Comparison of ENCODE assay signal across 8 cellular contexts in the genomic region with DNA sequence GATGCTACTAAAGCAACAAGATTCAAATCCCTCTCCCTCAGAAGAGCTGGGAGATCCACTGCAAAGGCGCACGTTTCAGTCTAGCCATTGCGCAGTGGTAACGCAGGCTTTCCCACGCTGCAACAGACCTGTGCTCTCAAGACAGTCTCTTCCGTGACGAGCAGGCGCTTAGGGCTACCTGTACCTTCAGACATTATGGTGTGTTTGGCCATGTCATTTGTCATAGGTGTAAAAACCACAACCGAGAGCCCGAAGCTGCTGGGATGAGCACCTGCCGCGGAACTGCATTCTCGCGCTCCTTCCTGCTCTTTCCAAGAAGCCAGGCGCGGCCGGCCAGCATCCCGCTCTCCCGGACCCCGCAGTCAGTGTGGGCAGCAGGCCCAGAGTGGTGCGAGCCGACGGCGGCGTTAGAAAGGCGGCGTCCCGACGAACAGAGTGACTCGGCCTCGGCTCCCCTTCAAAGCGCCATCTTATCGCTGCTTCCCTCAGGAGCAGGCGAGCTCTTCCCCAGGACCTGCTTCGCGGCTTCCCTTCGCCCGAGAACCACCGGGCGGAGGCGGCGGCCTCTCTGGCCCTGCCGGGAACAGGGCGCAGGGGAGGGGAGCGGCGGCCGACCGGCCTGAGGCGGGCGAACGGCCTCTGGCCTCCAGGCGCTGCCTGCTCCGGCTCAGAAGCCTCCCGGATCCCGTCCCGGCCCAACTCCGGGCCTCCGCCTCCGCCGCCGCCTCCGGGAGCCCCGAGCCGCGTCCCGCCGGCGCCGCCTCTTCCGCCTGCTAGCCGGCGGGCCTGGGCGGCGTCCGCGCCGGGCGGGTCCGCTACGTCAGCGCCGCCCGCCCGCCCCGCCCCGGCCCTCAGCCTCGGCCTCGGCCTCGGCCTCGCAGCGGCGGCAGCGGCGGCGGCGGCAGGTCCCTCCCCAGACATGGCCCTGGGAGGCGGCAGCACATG. TPM values are rescaled to one million over a fixed set of nuclear protein-coding genes. Genes with fewer than 3 reads are reported as not detected.
A peak's percentile ranks its signal among the peaks of the same experiment; 100 is the strongest.
DNase-seq lines count a peak whose midpoint lies in the region; ATAC-seq, FAIRE-seq and TF ChIP-seq lines count a peak whose summit lies in the region.

A gene with protein sequence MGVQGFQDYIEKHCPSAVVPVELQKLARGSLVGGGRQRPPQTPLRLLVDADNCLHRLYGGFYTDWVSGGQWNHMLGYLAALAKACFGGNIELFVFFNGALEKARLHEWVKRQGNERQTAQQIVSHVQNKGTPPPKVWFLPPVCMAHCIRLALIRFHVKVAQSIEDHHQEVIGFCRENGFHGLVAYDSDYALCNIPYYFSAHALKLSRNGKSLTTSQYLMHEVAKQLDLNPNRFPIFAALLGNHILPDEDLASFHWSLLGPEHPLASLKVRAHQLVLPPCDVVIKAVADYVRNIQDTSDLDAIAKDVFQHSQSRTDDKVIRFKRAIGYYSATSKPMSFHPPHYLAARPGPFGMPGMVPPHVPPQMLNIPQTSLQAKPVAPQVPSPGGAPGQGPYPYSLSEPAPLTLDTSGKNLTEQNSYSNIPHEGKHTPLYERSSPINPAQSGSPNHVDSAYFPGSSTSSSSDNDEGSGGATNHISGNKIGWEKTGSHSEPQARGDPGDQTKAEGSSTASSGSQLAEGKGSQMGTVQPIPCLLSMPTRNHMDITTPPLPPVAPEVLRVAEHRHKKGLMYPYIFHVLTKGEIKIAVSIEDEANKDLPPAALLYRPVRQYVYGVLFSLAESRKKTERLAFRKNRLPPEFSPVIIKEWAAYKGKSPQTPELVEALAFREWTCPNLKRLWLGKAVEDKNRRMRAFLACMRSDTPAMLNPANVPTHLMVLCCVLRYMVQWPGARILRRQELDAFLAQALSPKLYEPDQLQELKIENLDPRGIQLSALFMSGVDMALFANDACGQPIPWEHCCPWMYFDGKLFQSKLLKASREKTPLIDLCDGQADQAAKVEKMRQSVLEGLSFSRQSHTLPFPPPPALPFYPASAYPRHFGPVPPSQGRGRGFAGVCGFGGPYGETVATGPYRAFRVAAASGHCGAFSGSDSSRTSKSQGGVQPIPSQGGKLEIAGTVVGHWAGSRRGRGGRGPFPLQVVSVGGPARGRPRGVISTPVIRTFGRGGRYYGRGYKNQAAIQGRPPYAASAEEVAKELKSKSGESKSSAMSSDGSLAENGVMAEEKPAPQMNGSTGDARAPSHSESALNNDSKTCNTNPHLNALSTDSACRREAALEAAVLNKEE (plus strand): TSS at position 869 of the 945 bp plus-strand sequence. CDS start 231 bp downstream, outside the sequence.

- intact Hi-C loops in HepG2 (cut with micrococcal nuclease; ENCODE audit: unreplicated experiment): loop anchor here (5.0 kb wide), 2 partner anchors 116 to 139 kb away; no protein-coding TSS in a partner anchor

- peak; percentile 66 for ATAC-seq in GM19023 (IDR thresholded peaks at IDR 0.05; ENCODE audit: unreplicated experiment)
- ATAC-seq in HG03196 (IDR thresholded peaks at IDR 0.05; ENCODE audit: unreplicated experiment): peak; percentile 45
- peak; percentile 77 for ATAC-seq in HepG2

- BruUV-seq in HepG2 (replicated peaks; lab: Mats Ljungman, UMichigan): no TSS peak

- TF ChIP-seq CTCF in AG09319 (IDR thresholded peaks at IDR 0.05; ENCODE audit: low read depth, low read length) (no peak), HepG2 (CRISPR knock-in tag; IDR thresholded peaks at IDR 0.05) (no peak)

- POLR2A ChIA-PET in HepG2 (lab: Yijun Ruan, JAX): interaction anchor here (1.0 to 2.1 kb wide), 3 partner anchors 116 to 317 kb away, joined by 3 to 5 read pairs (median 5); partner anchors contain the start of gene NINJ1

- H3K4me1 ChIP-seq in HepG2 (ENCODE audit: insufficient read depth, low read length): peaks cover 37% of the 10 kb centered on the region

- H3K27ac ChIP-seq in HepG2 (ENCODE audit: extremely low read length, insufficient read depth, low read length): peak within 1 kb of the TSS; percentile 93

- H3K4me2 ChIP-seq in HepG2 (ENCODE audit: low read depth, low read length): peak within 1 kb of the TSS; percentile 89

- H3K27me3 ChIP-seq in HepG2 (ENCODE audit: control insufficient read depth in 1 of 2, insufficient read depth in 2 of 2, low read length in 2 of 2): no peaks in the 10 kb centered on the region; a peak in 1 of 5 replicates

- no peak within 1 kb of the TSS for H2AFZ ChIP-seq in HepG2 (ENCODE audit: low read length)

- peaks cover 54% of the 10 kb centered on the region for H3K79me2 ChIP-seq in HepG2 (ENCODE audit: insufficient read depth, low read length)

- peak; percentile 75 to 76 for TF ChIP-seq POLR2A in HepG2 (IDR thresholded peaks at IDR 0.05; ENCODE audit: insufficient read depth in 1 of 2, low read depth in 2 of 2, low read length in 2 of 2)

- in situ Hi-C loops in HepG2 (cut with HindIII; ENCODE audit: extremely low pct_ligation_motif_present, low pct_unique_long_range_greater_than_20kb): no loop called here

- H3K4me3 ChIP-seq in HepG2 (replicated peaks in 1 of 3; ENCODE audit: insufficient read depth in 1 of 3, low read depth in 2 of 3, low read length in 3 of 3): peak within 1 kb of the TSS; percentile 95 to 99 (median 95)

- H3K9me3 ChIP-seq in HepG2 (ENCODE audit: low read length): no peaks in the 10 kb centered on the region

- WGBS in HepG2 (ENCODE audit: low lambda C conversion rate): 0% methylated on average over 11 of the region's 97 CpGs

- CTCF ChIA-PET in HepG2 (lab: Yijun Ruan, JAX; ENCODE audit: low intra/inter-chr PET ratio, low total read pairs): no interaction called here

- peak within 1 kb of the TSS; percentile 96 for H3K9ac ChIP-seq in HepG2 (ENCODE audit: insufficient read depth, low read depth, low read length)

- DNase-seq in AG09319 (ENCODE audit: extremely low read depth, low read depth) (peak; percentile 47), NCI-H460 (ENCODE audit: extremely low read depth, low read depth) (peak; percentile 74), dermis blood vessel endothelial cell (peak; percentile 84), HepG2 (ENCODE audit: low spot score) (peak; percentile 38)
- DNase-seq in activated CD4-positive, alpha-beta T cell treated with anti-CD3 and anti-CD28 coated beads, Interleukin-2, amount 50 U/mL, for 24 hours (ENCODE audit: low read depth in 1 of 2, low spot score in 1 of 2): peak; percentile 35 to 46
- peak; percentile 51 to 62 for DNase-seq in stimulated activated CD4-positive, alpha-beta T cell treated with anti-CD3 and anti-CD28 coated beads, Interleukin-2, amount 100 ng/mL, for 48 hours

- no peak; the same call in 1 of the 2 replicates for TF ChIP-seq RAD21 in HepG2 (CRISPR knock-in tag; IDR thresholded peaks at IDR 0.05)

- peaks cover 24% of the 10 kb centered on the region for H4K20me1 ChIP-seq in HepG2 (ENCODE audit: insufficient read depth, low read length)

- H3K36me3 ChIP-seq in HepG2 (replicated peaks in 1 of 2; ENCODE audit: control insufficient read depth in 1 of 2, insufficient read depth in 2 of 2, low read length in 2 of 2): peaks cover 4 to 24% of the 10 kb centered on the region in 2 experiments

- TF ChIP-seq EP300 in HepG2 (IDR thresholded peaks at IDR 0.05; ENCODE audit: low read depth in 2 of 2, low read length in 2 of 2) (no peak), HepG2 (CRISPR knock-in tag; IDR thresholded peaks at IDR 0.05; ENCODE audit: borderline replicate concordance) (no peak)

- no peak for FAIRE-seq in HepG2 (lab: Jason Lieb, UNC)

TF ChIP-seq in HepG2, 621 proteins besides CTCF, POLR2A, EP300 and RAD21 (continues in another document):
- TF ChIP-seq NFE2 (CRISPR knock-in tag; IDR thresholded peaks at IDR 0.05) (no peak), ZNF790 (CRISPR knock-in tag; IDR thresholded peaks at IDR 0.05; ENCODE audit: borderline replicate concordance) (no peak; the same call in 1 of the 2 replicates)

RNA-seq across cellular contexts. Expression of the gene that starts here (rescaled TPM):
- total RNA-seq in NCI-H460 (2014; rRNA removed; shearing (Covaris generic)): 144 and 150 TPM in 2 replicates
- 54.0 and 72.0 TPM in 2 replicates for polyA plus RNA-seq in NCI-H460 (2014; cell fraction: nucleus; rRNA removed)
- 86.4 and 172 TPM in 2 replicates for total RNA-seq in dermis blood vessel endothelial cell
- 41.3 and 41.8 TPM in 2 replicates for total RNA-seq in HepG2 (2016; rRNA removed; fragmentation: Illumina TruSeq; extraction: Trizol)
- 99.4 and 110 TPM in 2 replicates for total RNA-seq in HepG2 (2016; cell fraction: cytosol; rRNA removed; fragmentation: Illumina TruSeq; extraction: Trizol; ENCODE audit: low read depth)
- 34.8 and 42.4 TPM in 2 replicates for total RNA-seq in HepG2 (2016; cell fraction: insoluble cytoplasmic fraction; rRNA removed; fragmentation: Illumina TruSeq; extraction: Trizol)
- 53.4 and 57.8 TPM in 2 replicates for total RNA-seq in HepG2 (2016; cell fraction: membrane; rRNA removed; fragmentation: Illumina TruSeq; extraction: Trizol)
- total RNA-seq in HepG2 (2016; cell fraction: nucleus; rRNA removed; fragmentation: Illumina TruSeq; extraction: Trizol): 46.0 and 59.3 TPM in 2 replicates
- polyA plus RNA-seq in HepG2 (2011; rRNA removed): 39.2 and 44.4 TPM in 2 replicates
- polyA plus RNA-seq in HepG2 (2011; cell fraction: cytosol; rRNA removed): 26.9 and 28.9 TPM in 2 replicates
- 51.5 and 59.5 TPM in 2 replicates for polyA plus RNA-seq in HepG2 (2011; cell fraction: nucleus; rRNA removed)
- 31.6 and 31.7 TPM in 2 replicates for polyA plus RNA-seq in HepG2 (2012)
- polyA plus RNA-seq in HepG2 (2016; cell fraction: cytosol; fragmentation: Illumina TruSeq; extraction: Trizol; ENCODE audit: low read depth): 9.1 and 10.0 TPM in 2 replicates
- 45.9 and 57.3 TPM in 2 replicates for polyA plus RNA-seq in HepG2 (2016; cell fraction: insoluble cytoplasmic fraction; fragmentation: Illumina TruSeq; extraction: Trizol; ENCODE audit: low read depth)
- polyA plus RNA-seq in HepG2 (2016; cell fraction: membrane; fragmentation: Illumina TruSeq; extraction: Trizol; ENCODE audit: low read depth): 27.2 and 34.6 TPM in 2 replicates
- polyA plus RNA-seq in HepG2 (2016; cell fraction: nucleus; fragmentation: Illumina TruSeq; extraction: Trizol; ENCODE audit: insufficient read depth, low read depth): 71.5 and 73.7 TPM in 2 replicates
- 98.1 and 226 TPM in 2 replicates for polyA minus RNA-seq in HepG2 (2011; rRNA and poly(A)+ RNA removed; ENCODE audit: low replicate concordance)
- polyA minus RNA-seq in HepG2 (2011; cell fraction: cytosol; rRNA and poly(A)+ RNA removed): 69.2 and 72.5 TPM in 2 replicates
- polyA minus RNA-seq in HepG2 (2011; cell fraction: nucleus; rRNA and poly(A)+ RNA removed): 102 and 129 TPM in 2 replicates

Comparison
In these comparisons a context has a peak if more than half of its experiments do, and no peak if none do; other contexts are left out.
1. Peak in every context shown above with its lines: DNase-seq, ATAC-seq, H3K4me3 ChIP-seq and H3K27ac ChIP-seq.